9 cellular contexts compared by ENCODE assay signal in the genomic region with DNA sequence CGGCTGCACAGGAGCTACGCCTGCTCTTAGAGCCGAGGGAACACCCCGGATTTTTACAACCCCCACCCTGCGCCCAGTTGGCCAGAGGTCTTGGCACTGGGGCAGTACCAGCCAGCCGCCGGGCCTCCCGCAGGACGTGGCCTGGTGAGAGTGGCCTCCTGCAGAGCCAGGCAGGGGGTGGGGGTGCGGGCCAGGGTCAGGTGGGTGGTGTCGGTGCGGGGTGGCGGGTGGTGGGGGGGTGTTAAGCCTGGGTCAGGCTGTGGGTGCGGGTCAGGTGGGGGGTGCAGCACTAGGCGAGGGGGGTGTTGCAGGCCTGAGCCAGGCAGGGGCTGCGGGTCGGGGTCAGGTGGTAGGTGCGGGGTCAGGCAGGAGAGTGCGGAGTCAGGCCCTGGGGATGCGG. TPM values are rescaled to one million over a fixed set of nuclear protein-coding genes. Genes with fewer than 3 reads are reported as not detected.
DNase-seq lines count a peak whose midpoint lies in the region; ATAC-seq, FAIRE-seq and TF ChIP-seq lines count a peak whose summit lies in the region.
"Had no signal": no experiment of that assay in that cellular context is flagged by ENCODE, and none has a peak within 500 bp of the region (broad histone marks: within the 10 kb centered on the region; RNA-seq: fewer than 3 reads in every experiment).

No MANE protein-coding gene starts in this region.

- intact Hi-C loops in CD4-positive, alpha-beta memory T cell (cut with micrococcal nuclease): loop anchor here (2.0 kb wide), 1 partner anchor 16 kb away; no protein-coding TSS in a partner anchor
- intact Hi-C loops in pancreas (cut with DNase I): no loop called here

- peaks cover 11% of the 10 kb centered on the region for H3K4me1 ChIP-seq in CD4-positive, alpha-beta memory T cell (ENCODE audit: insufficient read depth, low read length)
- peaks cover 0 to 7% (median 0%) of the 10 kb centered on the region in 3 donors for H3K4me1 ChIP-seq in pancreas

- H3K36me3 Mint-ChIP-seq in CD4-positive, alpha-beta memory T cell: peaks cover 17 to 26% of the 10 kb centered on the region in 2 donors

- DNase-seq in CD4-positive, alpha-beta memory T cell: no peak
- DNase-seq in RWPE1 (ENCODE audit: low spot score): no peak
- DNase-seq in fibroblast of the aortic adventitia (ENCODE audit: low read depth): no peak
- peak in 5 of 6 donors; percentile 21 to 87 (median 68) for DNase-seq in pancreas
- no peak for DNase-seq in activated CD4-positive, CD25-positive, alpha-beta regulatory T cell treated with anti-CD3 and anti-CD28 coated beads, Interleukin-2, amount 50 U/mL, for 72 hours
- DNase-seq in NCI-H187 (lab: John Stamatoyannopoulos, UW): no peak
- no peak for DNase-seq in stimulated activated CD8-positive, alpha-beta memory T cell treated with anti-CD3 and anti-CD28 coated beads, Interleukin-4, amount 100 ng/mL, for 48 hours

- no peaks in the 10 kb centered on the region for H3K9me3 ChIP-seq in CD4-positive, alpha-beta memory T cell (ENCODE audit: control insufficient read depth in 1 of 2, low read length in 2 of 2)
- no peaks in the 10 kb centered on the region for H3K9me3 ChIP-seq in pancreas

- no peak for FAIRE-seq in pancreas (lab: Jason Lieb, UNC)

- no peak overlapping the region for H3K27ac Mint-ChIP-seq in CD4-positive, alpha-beta memory T cell

- H3K27me3 ChIP-seq in CD4-positive, alpha-beta memory T cell (ENCODE audit: insufficient read depth, low read length): no peaks in the 10 kb centered on the region
- H3K27me3 ChIP-seq in pancreas: no peaks in the 10 kb centered on the region

- WGBS in pancreas, 2 donors: 10 to 12% methylated on average over 18 to 20 of the region's 20 CpGs

- no peaks in the 10 kb centered on the region for H3K27me3 Mint-ChIP-seq in CD4-positive, alpha-beta memory T cell

- no peaks in the 10 kb centered on the region for H3K9me3 Mint-ChIP-seq in CD4-positive, alpha-beta memory T cell

- peaks cover 15% of the 10 kb centered on the region for H3K36me3 ChIP-seq in CD4-positive, alpha-beta memory T cell (ENCODE audit: insufficient read depth, low read length)
- peaks cover 0 to 27% (median 9%) of the 10 kb centered on the region in 3 donors for H3K36me3 ChIP-seq in pancreas

- POLR2A ChIA-PET in CD4-positive, alpha-beta memory T cell (lab: Charles Lee; ENCODE audit: partially characterized antibody): interaction anchor here (1.2 to 1.4 kb wide), 4 partner anchors 11 to 114 kb away, joined by 3 to 18 read pairs (median 6); no protein-coding TSS in a partner anchor
- POLR2A ChIA-PET in RWPE1 (lab: Yijun Ruan, JAX; ENCODE audit: low non-redundant PET): interaction anchor here (1.6 kb wide), 1 partner anchor 11 kb away, joined by 4 read pairs; no protein-coding TSS in a partner anchor

- no peak overlapping the region for H3K4me3 ChIP-seq in CD4-positive, alpha-beta memory T cell (ENCODE audit: low read length in 2 of 2)
- H3K4me3 ChIP-seq in fibroblast of the aortic adventitia (ENCODE audit: low read depth, low read length) (peak overlapping the region; percentile 83), pancreas (peak overlapping the region in 3 of 4 donors; percentile 36 to 72 (median 69))

- peaks cover 2 to 24% (median 14%) of the 10 kb centered on the region in 4 donors for H3K4me1 Mint-ChIP-seq in CD4-positive, alpha-beta memory T cell

- ATAC-seq in pancreas: peak in 3 of 4 donors; percentile 10 to 11 (median 11)
- no peak for ATAC-seq in HG03521 (IDR thresholded peaks at IDR 0.05; ENCODE audit: unreplicated experiment)

- CTCF ChIA-PET in CD4-positive, alpha-beta memory T cell (lab: Charles Lee; ENCODE audit: partially characterized antibody): interaction anchor here (0.7 to 1.7 kb wide), 2 partner anchors 43 to 128 kb away, joined by 3 to 6 read pairs; no protein-coding TSS in a partner anchor
- CTCF ChIA-PET in RWPE1 (lab: Yijun Ruan, JAX): interaction anchor here (1.5 kb wide), 1 partner anchor 43 kb away, joined by 6 read pairs; no protein-coding TSS in a partner anchor

- no peak overlapping the region for H3K27ac ChIP-seq in CD4-positive, alpha-beta memory T cell (ENCODE audit: low read depth, low read length)
- peak overlapping the region; percentile 48 for H3K27ac ChIP-seq in RWPE1
- no peak overlapping the region for H3K27ac ChIP-seq in pancreas

- TF ChIP-seq CTCF in RWPE1 (conservative IDR thresholded peaks at IDR 0.05; ENCODE audit: low read depth) (no peak), fibroblast of the aortic adventitia (IDR thresholded peaks at IDR 0.05; ENCODE audit: insufficient read depth, low read length) (no peak), pancreas (IDR thresholded peaks at IDR 0.05) (no peak)

- H3K4me3 Mint-ChIP-seq in CD4-positive, alpha-beta memory T cell: peak overlapping the region in 7 of 8 donors; percentile 61 to 81 (median 77)

RNA-seq across cellular contexts. Expression of gene ECHS1, which starts 0.6 kb away (rescaled TPM):
- total RNA-seq in CD4-positive, alpha-beta memory T cell: 10 to 100 TPM; 29.7 to 30.6 TPM
- polyA plus RNA-seq in CD4-positive, alpha-beta memory T cell: 100 to 1,000 TPM in 1 of 2 donors, 10 to 100 TPM in 1; 81.4 to 117 TPM
- total RNA-seq in fibroblast of the aortic adventitia (ENCODE audit: low replicate concordance): 33.0 and 47.3 TPM in 2 replicates
- 10 to 100 TPM; 32.4 to 47.2 (median 36.1) TPM for total RNA-seq in pancreas
- 10 to 100 TPM; 43.0 to 69.2 TPM for polyA plus RNA-seq in pancreas

RNA-seq across cellular contexts. Expression of gene PAOX, which starts 6.6 kb away (rescaled TPM):
- 1 to 10 TPM; 9.1 to 9.5 TPM for total RNA-seq in CD4-positive, alpha-beta memory T cell
- 10 to 100 TPM in 1 of 2 donors, 1 to 10 TPM in 1; 7.6 to 10.3 TPM for polyA plus RNA-seq in CD4-positive, alpha-beta memory T cell
- total RNA-seq in fibroblast of the aortic adventitia (ENCODE audit: low replicate concordance): 4.9 and 5.4 TPM in 2 replicates
- 1 to 10 TPM; 2.8 to 4.9 (median 3.4) TPM for total RNA-seq in pancreas
- polyA plus RNA-seq in pancreas: 1 to 10 TPM; 6.4 to 9.9 TPM

RNA-seq across cellular contexts. Expression of gene FUOM, which starts 14.7 kb away (rescaled TPM):
- 10 to 100 TPM; 17.1 to 18.1 TPM for total RNA-seq in CD4-positive, alpha-beta memory T cell
- polyA plus RNA-seq in CD4-positive, alpha-beta memory T cell: 10 to 100 TPM; 15.6 to 16.3 TPM
- total RNA-seq in fibroblast of the aortic adventitia (ENCODE audit: low replicate concordance) (4.0 and 16.9 TPM in 2 replicates), pancreas (10 to 100 TPM in 2 of 6 donors, 1 to 10 TPM in 4; 6.3 to 19.2 (median 6.7) TPM)
- 10 to 100 TPM; 18.0 to 18.6 TPM for polyA plus RNA-seq in pancreas

RNA-seq across cellular contexts. Expression of gene MTG1, which starts 21.4 kb away (rescaled TPM):
- total RNA-seq in CD4-positive, alpha-beta memory T cell: 10 to 100 TPM; 64.8 to 65.4 TPM
- 10 to 100 TPM; 32.6 to 37.0 TPM for polyA plus RNA-seq in CD4-positive, alpha-beta memory T cell
- total RNA-seq in fibroblast of the aortic adventitia (ENCODE audit: low replicate concordance): 19.0 and 25.4 TPM in 2 replicates
- 10 to 100 TPM; 17.2 to 28.9 (median 21.3) TPM for total RNA-seq in pancreas
- polyA plus RNA-seq in pancreas: 10 to 100 TPM; 62.2 to 62.9 TPM

RNA-seq across cellular contexts. Expression of gene PRAP1, which starts 25.3 kb away (rescaled TPM):
- total RNA-seq in CD4-positive, alpha-beta memory T cell: not detected
- not detected for polyA plus RNA-seq in CD4-positive, alpha-beta memory T cell
- not detected in 2 replicates for total RNA-seq in fibroblast of the aortic adventitia (ENCODE audit: low replicate concordance)
- total RNA-seq in pancreas: not detected
- polyA plus RNA-seq in pancreas: not detected
- total RNA-seq: M059J had no signal

Comparison
In these comparisons a context has a peak if more than half of its experiments do, and no peak if none do; other contexts are left out.
1. DNase-seq: peak in pancreas (5 of 6); none in CD4-positive, alpha-beta memory T cell (0 of 5), RWPE1 (single experiment), fibroblast of the aortic adventitia (single experiment), activated CD4-positive, CD25-positive, alpha-beta regulatory T cell treated with anti-CD3 and anti-CD28 coated beads, Interleukin-2, amount 50 U/mL, for 72 hours (single experiment), NCI-H187 (0 of 2) and stimulated activated CD8-positive, alpha-beta memory T cell treated with anti-CD3 and anti-CD28 coated beads, Interleukin-4, amount 100 ng/mL, for 48 hours (single experiment).
2. H3K4me3 ChIP-seq: peak in fibroblast of the aortic adventitia (single experiment) and pancreas (3 of 4); none in CD4-positive, alpha-beta memory T cell (0 of 2).